Comparison of ENCODE assay signal across 23 cellular contexts in genomic region chrX:123088331-123088730, GRCh38.
DNase-seq lines count a peak whose midpoint lies in the region; ATAC-seq lines count a peak whose summit lies in the region.
"Had no signal": no experiment of that assay in that cellular context is flagged by ENCODE, and none has a peak within 500 bp of the region (broad histone marks: within the 10 kb centered on the region; RNA-seq: fewer than 3 reads in every experiment).

No MANE protein-coding gene starts in this region.

- no peaks in the 10 kb centered on the region for H3K27me3 ChIP-seq in adipocyte (replicated peaks; ENCODE audit: control insufficient read depth, insufficient read depth, low read length)
- no peaks in the 10 kb centered on the region for H3K27me3 ChIP-seq in subcutaneous abdominal adipose tissue (ENCODE audit: control insufficient read depth in 5 of 5, insufficient read depth in 4 of 5, low read length in 5 of 5)
- H3K27me3 ChIP-seq: SJCRH30 had no signal

- H3K36me3 ChIP-seq in adipocyte (ENCODE audit: control insufficient read depth, insufficient read depth, low read length, severe bottlenecking) (no peaks in the 10 kb centered on the region), subcutaneous abdominal adipose tissue (ENCODE audit: control insufficient read depth in 5 of 5, insufficient read depth in 5 of 5, low read length in 5 of 5) (no peaks in the 10 kb centered on the region)
- H3K36me3 ChIP-seq: SJCRH30 had no signal

- H3K4me1 ChIP-seq in adipocyte (ENCODE audit: control insufficient read depth, insufficient read depth, low read length): peaks cover 52% of the 10 kb centered on the region
- peaks cover 0 to 21% (median 4%) of the 10 kb centered on the region in 5 donors for H3K4me1 ChIP-seq in subcutaneous abdominal adipose tissue (ENCODE audit: control insufficient read depth in 5 of 5, insufficient read depth in 5 of 5, low read length in 5 of 5)
- H3K4me1 ChIP-seq: SJCRH30 had no signal

- H3K9ac ChIP-seq in adipocyte (ENCODE audit: low read length) (peak overlapping the region; percentile 52), subcutaneous abdominal adipose tissue (ENCODE audit: low read length in 5 of 5) (no peak overlapping the region)

- H3K4me3 ChIP-seq in adipocyte (ENCODE audit: low read length) (no peak overlapping the region), subcutaneous abdominal adipose tissue (ENCODE audit: low read depth in 1 of 5, low read length in 5 of 5) (no peak overlapping the region)
- H3K4me3 ChIP-seq: SJCRH30 had no signal

- H3K9me3 ChIP-seq in adipocyte (ENCODE audit: control insufficient read depth, low read length) (no peaks in the 10 kb centered on the region), subcutaneous abdominal adipose tissue (ENCODE audit: control insufficient read depth in 5 of 5, low read length in 5 of 5) (peaks cover 0 to 3% (median 0%) of the 10 kb centered on the region in 5 donors)
- H3K9me3 ChIP-seq: SJCRH30 had no signal

- peak overlapping the region; percentile 58 for H3K27ac ChIP-seq in subcutaneous abdominal adipose tissue (ENCODE audit: low read depth, low read length)
- H3K27ac ChIP-seq: C4-2B, SJCRH30 had no signal

- DNase-seq in EL (peak; percentile 1), adipocyte (ENCODE audit: low read depth) (peak; percentile 57), fibroblast of gingiva (ENCODE audit: low read depth) (peak; percentile 16), midbrain (lab: John Stamatoyannopoulos, UW) (no peak), left lobe of liver (ENCODE audit: low spot score) (no peak)
- DNase-seq in activated CD4-positive, alpha-beta T cell treated with anti-CD3 and anti-CD28 coated beads for 4 hours: no peak
- DNase-seq: Calu3; CD8-positive, alpha-beta memory T cell; DMS153; GDM1; H7; HFFc6; KBM-7; NCI-H1092; NCI-H1436 treated with DMSO at 0.1 percent for 48 hours; NCI-H1930; NCI-H2227 treated with DMSO at 0.1 percent for 48 hours; NCI-H510A treated with DMSO at 0.1 percent for 48 hours; NCI-H748 treated with DMSO at 0.1 percent for 48 hours; SJCRH30 had no signal

- no peak for ATAC-seq in left lobe of liver
- ATAC-seq: Panc1 had no signal

Comparison
In these comparisons a context has a peak if more than half of its experiments do, and no peak if none do; other contexts are left out.
1. DNase-seq: peak in EL (single experiment), adipocyte (single experiment) and fibroblast of gingiva (single experiment); none in activated CD4-positive, alpha-beta T cell treated with anti-CD3 and anti-CD28 coated beads for 4 hours (0 of 2), midbrain (single experiment) and left lobe of liver (single experiment).